ENCODE assay signal across 19 cellular contexts in genomic region chr20:59324441-59324840, GRCh38. TPM values are rescaled to one million over a fixed set of nuclear protein-coding genes. Genes with fewer than 3 reads are reported as not detected.
A peak's percentile ranks its signal among the peaks of the same experiment; 100 is the strongest.
DNase-seq lines count a peak whose midpoint lies in the region; ATAC-seq, FAIRE-seq and TF ChIP-seq lines count a peak whose summit lies in the region.
"Had no signal": no experiment of that assay in that cellular context is flagged by ENCODE, and none has a peak within 500 bp of the region (broad histone marks: within the 10 kb centered on the region; RNA-seq: fewer than 3 reads in every experiment).

No MANE protein-coding gene starts in this region.

- H3K4me1 ChIP-seq in adipocyte (ENCODE audit: control insufficient read depth, insufficient read depth, low read length) (no peaks in the 10 kb centered on the region), left lung (no peaks in the 10 kb centered on the region)

- no peak overlapping the region for H3K4me3 ChIP-seq in adipocyte (ENCODE audit: low read length)
- no peak overlapping the region for H3K4me3 ChIP-seq in left lung

- H3K27me3 Mint-ChIP-seq in activated T-helper 2 cell treated with anti-CD3 and anti-CD28 coated beads, Interferon-gamma antibody, Interleukin-2, Interleukin-4, amounts not matched to agents 10 μg/mL and 5 μg/mL and 100 μg/mL, durations not matched to agents 14 hours and 24 hours and 36 hours (ENCODE audit: low read depth): peaks cover 3% of the 10 kb centered on the region

- H3K36me3 Mint-ChIP-seq in activated T-helper 2 cell treated with anti-CD3 and anti-CD28 coated beads, Interferon-gamma antibody, Interleukin-2, Interleukin-4, amounts not matched to agents 10 μg/mL and 5 μg/mL and 100 μg/mL, durations not matched to agents 14 hours and 24 hours and 36 hours (ENCODE audit: low read depth): no peaks in the 10 kb centered on the region
- H3K36me3 Mint-ChIP-seq: CD4-positive, alpha-beta memory T cell had no signal

- no peaks in the 10 kb centered on the region for H3K9me3 Mint-ChIP-seq in activated T-helper 2 cell treated with anti-CD3 and anti-CD28 coated beads, Interferon-gamma antibody, Interleukin-2, Interleukin-4, amounts not matched to agents 10 μg/mL and 5 μg/mL and 100 μg/mL, durations not matched to agents 14 hours and 24 hours and 36 hours
- H3K9me3 Mint-ChIP-seq: CD4-positive, alpha-beta memory T cell had no signal

- no peak overlapping the region for H3K9ac ChIP-seq in adipocyte (ENCODE audit: low read length)

- no peak overlapping the region for H3K4me3 Mint-ChIP-seq in activated T-helper 2 cell treated with anti-CD3 and anti-CD28 coated beads, Interferon-gamma antibody, Interleukin-2, Interleukin-4, amounts not matched to agents 10 μg/mL and 5 μg/mL and 100 μg/mL, durations not matched to agents 14 hours and 24 hours and 36 hours (ENCODE audit: low read depth)
- H3K4me3 Mint-ChIP-seq: B cell; CD4-positive, alpha-beta memory T cell; HFFc6 had no signal

- no peak for FAIRE-seq in RCC 7860 (lab: Jason Lieb, UNC)
- FAIRE-seq: A204.1 had no signal

- DNase-seq in DMS79 (lab: John Stamatoyannopoulos, UW) (peak; percentile 75), Daoy (ENCODE audit: low read depth) (peak; percentile 18), adipocyte (ENCODE audit: low read depth) (peak; percentile 40), left lung (no peak), activated gamma-delta T cell treated with Interleukin-2 at 50 U/mL for 16 hours (no peak), RCC 7860 (ENCODE audit: low spot score) (no peak), superior temporal gyrus (ENCODE audit: extremely low spot score) (no peak)
- DNase-seq in activated T-helper 2 cell treated with anti-CD3 and anti-CD28 coated beads, Interferon-gamma antibody, Interleukin-2, Interleukin-4, amounts not matched to agents 10 μg/mL and 5 μg/mL and 100 μg/mL, durations not matched to agents 14 hours and 24 hours and 36 hours (ENCODE audit: low spot score): no peak
- DNase-seq: C1 segment of cervical spinal cord; CD4-positive, alpha-beta memory T cell; DND-41; GF-D8; HCEC 1CT; HFFc6; IMR-90 had no signal

- no peak overlapping the region for H3K27ac Mint-ChIP-seq in activated T-helper 2 cell treated with anti-CD3 and anti-CD28 coated beads, Interferon-gamma antibody, Interleukin-2, Interleukin-4, amounts not matched to agents 10 μg/mL and 5 μg/mL and 100 μg/mL, durations not matched to agents 14 hours and 24 hours and 36 hours
- H3K27ac Mint-ChIP-seq: B cell; CD4-positive, alpha-beta memory T cell; HFFc6 had no signal

- H3K4me1 Mint-ChIP-seq in activated T-helper 2 cell treated with anti-CD3 and anti-CD28 coated beads, Interferon-gamma antibody, Interleukin-2, Interleukin-4, amounts not matched to agents 10 μg/mL and 5 μg/mL and 100 μg/mL, durations not matched to agents 14 hours and 24 hours and 36 hours (ENCODE audit: low read depth): no peaks in the 10 kb centered on the region
- H3K4me1 Mint-ChIP-seq: B cell; CD4-positive, alpha-beta memory T cell had no signal

- peak; percentile 27 for ATAC-seq in left lung

- H3K9me3 ChIP-seq in adipocyte (ENCODE audit: control insufficient read depth, low read length) (no peaks in the 10 kb centered on the region), left lung (no peaks in the 10 kb centered on the region)

- no peak for TF ChIP-seq CTCF in left lung (IDR thresholded peaks at IDR 0.05)

- intact Hi-C loops in left lung (cut with DNase I): no loop called here
- intact Hi-C loops in activated T-helper 2 cell treated with anti-CD3 and anti-CD28 coated beads, Interferon-gamma antibody, Interleukin-2, Interleukin-4, amounts not matched to agents 10 μg/mL and 5 μg/mL and 100 μg/mL, durations not matched to agents 14 hours and 24 hours and 36 hours (cut with micrococcal nuclease): no loop called here

- H3K36me3 ChIP-seq in adipocyte (ENCODE audit: control insufficient read depth, insufficient read depth, low read length, severe bottlenecking) (no peaks in the 10 kb centered on the region), left lung (no peaks in the 10 kb centered on the region)

- H3K27me3 ChIP-seq in adipocyte (replicated peaks; ENCODE audit: control insufficient read depth, insufficient read depth, low read length) (peaks cover 21% of the 10 kb centered on the region), left lung (peaks cover 0 to 30% of the 10 kb centered on the region in 2 donors)

- no peak overlapping the region for H3K27ac ChIP-seq in left lung
- H3K27ac ChIP-seq: HL-60 had no signal

RNA-seq across cellular contexts. Expression of gene EDN3, which starts 24.0 kb away (rescaled TPM):
- total RNA-seq in Daoy (2014; rRNA removed; shearing (Covaris generic)): not detected in 2 replicates
- not detected for total RNA-seq in left lung
- total RNA-seq in activated T-helper 2 cell treated with anti-CD3 and anti-CD28 coated beads, Interferon-gamma antibody, Interleukin-2, Interleukin-4, amounts not matched to agents 10 μg/mL and 5 μg/mL and 100 μg/mL, durations not matched to agents 14 hours and 24 hours and 36 hours: not detected in 2 replicates
- total RNA-seq: B cell, H4, HFFc6, IMR-90 had no signal

Comparison
In these comparisons a context has a peak if more than half of its experiments do, and no peak if none do; other contexts are left out.
1. DNase-seq: peak in DMS79 (single experiment), Daoy (single experiment) and adipocyte (single experiment); none in left lung (0 of 2), activated gamma-delta T cell treated with Interleukin-2 at 50 U/mL for 16 hours (single experiment), activated T-helper 2 cell treated with anti-CD3 and anti-CD28 coated beads, Interferon-gamma antibody, Interleukin-2, Interleukin-4, amounts not matched to agents 10 μg/mL and 5 μg/mL and 100 μg/mL, durations not matched to agents 14 hours and 24 hours and 36 hours (single experiment), RCC 7860 (single experiment) and superior temporal gyrus (single experiment).